ENCODE assay signal across 8 cellular contexts in genomic region chr21:29073222-29074006, GRCh38. TPM values are rescaled to one million over a fixed set of nuclear protein-coding genes. Genes with fewer than 3 reads are reported as not detected.
DNase-seq lines count a peak whose midpoint lies in the region; ATAC-seq and TF ChIP-seq lines count a peak whose summit lies in the region.

CCT8 (minus strand) TSS chr21:29073648; CDS start chr21:29073590, 58 bp downstream.

- H3K4me1 ChIP-seq in Karpas-422 (ENCODE audit: low read length) (peaks cover 64% of the 10 kb centered on the region), esophagus muscularis mucosa (peaks cover 19 to 52% (median 44%) of the 10 kb centered on the region in 4 donors), muscle layer of duodenum (ENCODE audit: control insufficient read depth in 1 of 2, insufficient read depth in 2 of 2, low read length in 2 of 2) (peaks cover 12 to 20% of the 10 kb centered on the region in 2 donors)

- no peak for TF ChIP-seq CTCF in esophagus muscularis mucosa (IDR thresholded peaks at IDR 0.05)

- DNase-seq in DMS79 treated with DMSO at 0.1 percent for 48 hours (lab: John Stamatoyannopoulos, UW) (peak; percentile 97), Karpas-422 (peak; percentile 100), RKO (ENCODE audit: low spot score) (peak; percentile 99), activated T-helper 1 cell treated with Interleukin-2 at 50 U/mL for 16 hours (ENCODE audit: low read depth) (peak; percentile 98), esophagus muscularis mucosa (ENCODE audit: extremely low spot score) (peak; percentile 98)
- DNase-seq in stimulated activated CD8-positive, alpha-beta memory T cell treated with anti-CD3 and anti-CD28 coated beads, Interleukin-7, amount 100 ng/mL, for 4 hours (ENCODE audit: low read depth in 2 of 2): peak; percentile 98 to 99

- H3K4me2 ChIP-seq in Karpas-422 (ENCODE audit: low read depth, low read length, poor library complexity, severe bottlenecking): peak within 1 kb of the TSS; percentile 98

- ATAC-seq in GM21825 (IDR thresholded peaks at IDR 0.05; ENCODE audit: unreplicated experiment): peak; percentile 92

- peak; percentile 27 for TF ChIP-seq POLR2A in esophagus muscularis mucosa (IDR thresholded peaks at IDR 0.05; ENCODE audit: low read depth)

- intact Hi-C loops in esophagus muscularis mucosa (cut with DNase I): loop anchor here (5.0 kb wide), 1 partner anchor 46 kb away; no protein-coding TSS in a partner anchor

- H3K27me3 ChIP-seq in Karpas-422 (ENCODE audit: low read length) (no peaks in the 10 kb centered on the region), esophagus muscularis mucosa (no peaks in the 10 kb centered on the region), muscle layer of duodenum (ENCODE audit: low read depth, low read length) (no peaks in the 10 kb centered on the region)

- peaks cover 40% of the 10 kb centered on the region for H4K20me1 ChIP-seq in Karpas-422 (ENCODE audit: insufficient read depth, low read depth, low read length)

- peaks cover 57% of the 10 kb centered on the region for H3K79me2 ChIP-seq in Karpas-422 (ENCODE audit: low read length)

- H3K9me3 ChIP-seq in Karpas-422 (ENCODE audit: low read length) (no peaks in the 10 kb centered on the region), esophagus muscularis mucosa (no peaks in the 10 kb centered on the region), muscle layer of duodenum (ENCODE audit: control insufficient read depth in 1 of 2, low read length in 2 of 2) (no peaks in the 10 kb centered on the region)

- TF ChIP-seq EP300 in esophagus muscularis mucosa (IDR thresholded peaks at IDR 0.05): no peak

- H3K36me3 ChIP-seq in Karpas-422 (ENCODE audit: insufficient read depth, low read length) (peaks cover 42% of the 10 kb centered on the region), esophagus muscularis mucosa (peaks cover 7 to 15% (median 11%) of the 10 kb centered on the region in 4 donors), muscle layer of duodenum (ENCODE audit: control insufficient read depth in 1 of 2, insufficient read depth in 2 of 2, low read length in 2 of 2) (peaks cover 3 to 5% of the 10 kb centered on the region in 2 donors)

- 0% methylated on average over 45 of the region's 62 CpGs for WGBS in esophagus muscularis mucosa

- peak within 1 kb of the TSS; percentile 94 for H3K27ac ChIP-seq in Karpas-422 (ENCODE audit: low read length)
- H3K27ac ChIP-seq in esophagus muscularis mucosa (replicated peaks in 1 of 4): peak within 1 kb of the TSS; percentile 84 to 94 (median 90)
- H3K27ac ChIP-seq in muscle layer of duodenum (ENCODE audit: low read length): peak within 1 kb of the TSS; percentile 98

- H3K9ac ChIP-seq in Karpas-422 (ENCODE audit: low read length): peak within 1 kb of the TSS; percentile 97

- H3K4me3 ChIP-seq in Karpas-422 (ENCODE audit: low read length) (peak within 1 kb of the TSS; percentile 90), esophagus muscularis mucosa (peak within 1 kb of the TSS; percentile 71 to 96 (median 80)), muscle layer of duodenum (ENCODE audit: low read depth in 1 of 2, low read length in 2 of 2) (peak within 1 kb of the TSS; percentile 82 to 95)

- H2AFZ ChIP-seq in Karpas-422 (ENCODE audit: low read length): peak within 1 kb of the TSS; percentile 66; the same call in 1 of the 2 replicates

- H3K9me2 ChIP-seq in Karpas-422 (replicated peaks; ENCODE audit: insufficient read depth, low read length): no peaks in the 10 kb centered on the region

RNA-seq across cellular contexts. Expression of gene CCT8, which starts in this region (rescaled TPM):
- total RNA-seq in Karpas-422 (2014; rRNA removed; shearing (Covaris generic); ENCODE audit: low replicate concordance): 242 and 276 TPM in 2 replicates
- total RNA-seq in esophagus muscularis mucosa: 100 to 1,000 TPM in 1 of 4 donors, 10 to 100 TPM in 3; 73.9 to 104 (median 85.4) TPM

Comparison
In these comparisons a context has a peak if more than half of its experiments do, and no peak if none do; other contexts are left out.
1. Peak in every context shown above with its lines: DNase-seq, ATAC-seq, H3K4me3 ChIP-seq and H3K27ac ChIP-seq.